Comparison of ENCODE assay signal across 19 cellular contexts in the genomic region with DNA sequence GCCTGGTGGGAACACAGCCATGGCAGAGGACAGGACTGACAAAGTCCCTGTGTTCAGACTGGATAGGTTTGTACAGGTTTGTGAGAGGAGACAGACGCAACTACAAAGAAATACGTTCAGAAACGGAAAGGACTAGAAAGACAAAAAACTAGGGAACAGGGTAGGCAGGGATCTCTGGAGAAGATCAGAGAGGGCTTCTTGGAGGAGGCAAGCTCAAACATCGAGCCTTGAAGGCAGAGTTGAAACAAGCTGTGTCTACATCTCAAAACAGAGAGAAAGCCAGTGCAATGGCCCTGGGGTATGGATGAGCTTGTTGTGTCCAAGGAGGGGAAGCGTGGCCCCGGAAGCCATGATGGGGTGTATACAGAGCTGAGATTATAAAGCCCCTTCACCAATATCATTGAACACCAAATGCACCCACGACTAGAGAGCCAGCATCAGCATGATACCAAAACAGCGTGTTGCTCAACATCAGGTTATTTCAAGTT.
DNase-seq lines count a peak whose midpoint lies in the region; ATAC-seq and TF ChIP-seq lines count a peak whose summit lies in the region.
"Had no signal": no experiment of that assay in that cellular context is flagged by ENCODE, and none has a peak within 500 bp of the region (broad histone marks: within the 10 kb centered on the region; RNA-seq: fewer than 3 reads in every experiment).

No MANE protein-coding gene starts in this region.

- H3K4me1 ChIP-seq in left ventricle myocardium inferior (peaks cover 51% of the 10 kb centered on the region), heart right ventricle (peaks cover 19 to 57% (median 46%) of the 10 kb centered on the region in 9 donors), neural progenitor cell (peaks cover 19% of the 10 kb centered on the region)

- 75 to 79% methylated on average over 8 of the region's 8 CpGs for WGBS in heart right ventricle, 2 donors

- DNase-seq in left ventricle myocardium inferior (no peak), heart right ventricle (no peak), dorsolateral prefrontal cortex (no peak), neural progenitor cell (ENCODE audit: low spot score) (no peak), NAMALWA (ENCODE audit: low spot score) (no peak), Calu3 (no peak)
- DNase-seq: DMS153, EL, NCI-H1436 treated with DMSO at 0.1 percent for 48 hours, NCI-H2081, NCI-H2227 treated with DMSO at 0.1 percent for 48 hours, NCI-H524, Peyer's patch had no signal

- peak overlapping the region; percentile 88 for H3K27ac ChIP-seq in left ventricle myocardium inferior (replicated peaks)
- H3K27ac ChIP-seq in heart right ventricle = peak overlapping the region in 4 of 10 donors; percentile 80 to 96 (median 92)
- peak overlapping the region in 36 of 59 donors; percentile 36 to 96 (median 93) for H3K27ac ChIP-seq in dorsolateral prefrontal cortex
- H3K27ac ChIP-seq in neural progenitor cell = no peak overlapping the region
- H3K27ac ChIP-seq: BLaER1, SK-N-MC had no signal

- peaks cover 13% of the 10 kb centered on the region for H3F3A ChIP-seq in neural progenitor cell (ENCODE audit: low read depth)

- H3K27me3 Mint-ChIP-seq in neural progenitor cell (ENCODE audit: insufficient read depth, low read depth) (peaks cover 36% of the 10 kb centered on the region), Calu3 (ENCODE audit: unreplicated experiment) (no peaks in the 10 kb centered on the region)

- H3K4me1 Mint-ChIP-seq in neural progenitor cell (peaks cover 41% of the 10 kb centered on the region), Calu3 (ENCODE audit: low read depth, unreplicated experiment) (peaks cover 20% of the 10 kb centered on the region)
- H3K4me1 Mint-ChIP-seq: IgD-negative memory B cell had no signal

- no peak for ATAC-seq in heart right ventricle
- ATAC-seq in HG03457 (IDR thresholded peaks at IDR 0.05; ENCODE audit: unreplicated experiment) = no peak
- no peak for ATAC-seq in HG02981 (IDR thresholded peaks at IDR 0.05; ENCODE audit: unreplicated experiment)
- ATAC-seq: Right ventricle myocardium inferior had no signal

- CTCF ChIA-PET in Calu3 (lab: Charles Lee) = no interaction called here

- H3K4me3 ChIP-seq in left ventricle myocardium inferior (no peak overlapping the region), heart right ventricle (no peak overlapping the region), dorsolateral prefrontal cortex (no peak overlapping the region), neural progenitor cell (no peak overlapping the region)
- H3K4me3 ChIP-seq: BLaER1, Peyer's patch, SK-N-MC had no signal

- H4K20me1 ChIP-seq in neural progenitor cell (ENCODE audit: low read depth) = no peaks in the 10 kb centered on the region
- H4K20me1 ChIP-seq: BLaER1 had no signal

- no peak overlapping the region for H3K9ac ChIP-seq in neural progenitor cell
- H3K9ac ChIP-seq: BLaER1 had no signal

- H2AFZ ChIP-seq in neural progenitor cell (replicated peaks) = no peak overlapping the region

- H3K36me3 ChIP-seq in left ventricle myocardium inferior (no peaks in the 10 kb centered on the region), heart right ventricle (no peaks in the 10 kb centered on the region), neural progenitor cell (no peaks in the 10 kb centered on the region)
- H3K36me3 ChIP-seq: BLaER1, Peyer's patch had no signal

- H3K36me3 Mint-ChIP-seq in neural progenitor cell (no peaks in the 10 kb centered on the region), Calu3 (ENCODE audit: insufficient read depth, unreplicated experiment) (peaks cover 6% of the 10 kb centered on the region)
- H3K36me3 Mint-ChIP-seq: IgD-negative memory B cell had no signal

- intact Hi-C loops in left ventricle myocardium inferior (cut with micrococcal nuclease) = no loop called here
- intact Hi-C loops in heart right ventricle (cut with DNase I) = loop anchor here in 4 of 10 donors (2.0 to 10.0 kb wide), 4 partner anchors 92 to 288 kb away; partner anchors contain the start of gene NCOR2 (in 1 of the 4)
- intact Hi-C loops in dorsolateral prefrontal cortex (cut with DNase I) = loop anchor here in 1 of 2 donors (5.0 kb wide), 1 partner anchor 100 kb away; no protein-coding TSS in a partner anchor
- intact Hi-C loops in Calu3 (cut with micrococcal nuclease; ENCODE audit: unreplicated experiment) = no loop called here

- peak overlapping the region; percentile 31 for H3K27ac Mint-ChIP-seq in neural progenitor cell
- H3K27ac Mint-ChIP-seq in Calu3 (ENCODE audit: unreplicated experiment) = no peak overlapping the region
- H3K27ac Mint-ChIP-seq: IgD-negative memory B cell had no signal

- no peak overlapping the region for H3K4me2 ChIP-seq in neural progenitor cell

- H3K79me2 ChIP-seq in neural progenitor cell (ENCODE audit: low read depth) = no peaks in the 10 kb centered on the region

- TF ChIP-seq CTCF in left ventricle myocardium inferior (IDR thresholded peaks at IDR 0.05; ENCODE audit: borderline replicate concordance) (no peak), heart right ventricle (IDR thresholded peaks at IDR 0.05) (no peak), dorsolateral prefrontal cortex (IDR thresholded peaks at IDR 0.05 in 54 of 56, conservative IDR thresholded peaks at IDR 0.05 in 2 of 56; ENCODE audit: low read depth in 1 of 56, partially characterized antibody in 56 of 56) (no peak), neural progenitor cell (IDR thresholded peaks at IDR 0.05) (no peak), Calu3 (IDR thresholded peaks at IDR 0.05; ENCODE audit: unreplicated experiment) (no peak)

- BruUV-seq in Calu3 (replicated peaks; lab: Mats Ljungman, UMichigan) = no TSS peak

- peaks cover 4% of the 10 kb centered on the region for H3K9me3 Mint-ChIP-seq in neural progenitor cell
- H3K9me3 Mint-ChIP-seq in Calu3 (ENCODE audit: low read depth, unreplicated experiment) = no peaks in the 10 kb centered on the region

- no peaks in the 10 kb centered on the region for H3K27me3 ChIP-seq in left ventricle myocardium inferior (ENCODE audit: low read depth)
- no peaks in the 10 kb centered on the region for H3K27me3 ChIP-seq in heart right ventricle
- H3K27me3 ChIP-seq in dorsolateral prefrontal cortex = no peaks in the 10 kb centered on the region
- H3K27me3 ChIP-seq in neural progenitor cell = no peaks in the 10 kb centered on the region
- H3K27me3 ChIP-seq: Peyer's patch had no signal

- H3K4me3 Mint-ChIP-seq in neural progenitor cell = peak overlapping the region; percentile 51
- H3K4me3 Mint-ChIP-seq in Calu3 (ENCODE audit: low read depth, unreplicated experiment) = no peak overlapping the region
- H3K4me3 Mint-ChIP-seq: IgD-negative memory B cell had no signal

- H3K9me3 ChIP-seq in left ventricle myocardium inferior (replicated peaks) (no peaks in the 10 kb centered on the region), heart right ventricle (no peaks in the 10 kb centered on the region), neural progenitor cell (ENCODE audit: low read depth) (no peaks in the 10 kb centered on the region)
- H3K9me3 ChIP-seq: BLaER1 had no signal
